Comparison of ENCODE assay signal across 9 cellular contexts in the genomic region with DNA sequence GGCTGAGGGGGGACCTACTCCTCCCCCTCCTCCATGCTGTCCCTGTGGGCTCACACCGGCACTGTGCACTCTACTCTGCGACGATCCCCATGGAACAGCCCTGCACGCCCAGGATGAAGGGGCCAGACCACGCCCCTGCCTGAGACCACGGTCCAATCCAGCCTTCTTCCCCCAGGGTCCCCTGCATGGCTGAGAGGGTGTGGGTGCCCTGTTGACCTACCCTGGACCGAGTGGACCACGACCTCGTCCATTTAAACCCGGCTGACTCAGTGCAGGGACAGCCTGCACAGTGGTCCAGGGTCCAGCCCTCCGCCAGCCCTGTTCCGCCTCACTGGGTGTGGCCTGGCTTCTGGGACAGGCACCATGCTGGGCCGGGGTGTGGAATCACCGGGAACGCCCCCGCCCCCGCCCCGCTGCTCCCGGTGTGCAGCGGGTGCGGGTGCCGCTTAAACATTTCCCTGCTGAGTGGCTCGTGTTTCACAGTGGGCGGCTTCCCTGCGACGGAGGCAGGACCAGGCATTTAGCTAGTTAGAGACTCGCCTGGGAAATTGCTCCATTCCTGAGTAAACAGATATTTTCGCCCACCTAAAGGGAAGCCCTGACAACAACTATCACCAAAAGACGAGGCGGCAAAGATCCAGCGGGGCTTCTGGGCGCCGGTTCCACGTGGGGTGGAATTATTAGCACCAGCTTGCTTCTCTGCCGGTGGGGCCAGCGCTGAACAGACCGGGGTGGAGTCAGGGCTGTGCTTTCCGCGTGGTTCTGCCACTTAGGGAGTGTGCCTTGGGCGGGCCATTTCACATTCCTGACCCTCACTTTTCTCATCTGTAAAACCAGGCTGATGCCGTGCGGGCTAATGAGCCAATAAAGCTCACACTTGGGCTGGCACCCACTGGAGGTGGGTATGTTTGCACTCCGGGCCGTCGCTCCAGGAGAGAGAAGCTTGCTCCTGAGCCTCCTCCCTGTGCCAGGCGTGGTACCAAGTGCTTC. TPM values are rescaled to one million over a fixed set of nuclear protein-coding genes. Genes with fewer than 3 reads are reported as not detected.
A peak's percentile ranks its signal among the peaks of the same experiment; 100 is the strongest.
DNase-seq lines count a peak whose midpoint lies in the region; ATAC-seq and TF ChIP-seq lines count a peak whose summit lies in the region.
"Had no signal": no experiment of that assay in that cellular context is flagged by ENCODE, and none has a peak within 500 bp of the region (broad histone marks: within the 10 kb centered on the region; RNA-seq: fewer than 3 reads in every experiment).

No MANE protein-coding gene starts in this region.

- H3K36me3 ChIP-seq in MG63 = no peaks in the 10 kb centered on the region

- intact Hi-C loops in MCF 10A (cut with micrococcal nuclease) = no loop called here

- H3K27me3 ChIP-seq in MG63 = peaks cover 27% of the 10 kb centered on the region

- H3K9me3 ChIP-seq in MG63 = no peaks in the 10 kb centered on the region

- peak; percentile 64 for DNase-seq in DMS 273 (lab: John Stamatoyannopoulos, UW; ENCODE audit: unreplicated experiment)
- DNase-seq in MG63 = peak; percentile 77
- peak; percentile 53 for DNase-seq in MCF 10A (ENCODE audit: unreplicated experiment)
- DNase-seq in mesothelial cell of epicardium (ENCODE audit: low spot score in 2 of 2, unreplicated experiment in 2 of 2) = peak in 1 of 2 experiments; percentile 51
- DNase-seq in NCI-H128 (lab: John Stamatoyannopoulos, UW; ENCODE audit: unreplicated experiment) = no peak
- DNase-seq in natural killer cell treated with Interleukin-12 subunit alpha and Interleukin-12 subunit beta and Interleukin-15 and Interleukin-18, amount 100 ng/mL, for 72 hours (ENCODE audit: low spot score) = no peak
- no peak for DNase-seq in endothelial cell (ENCODE audit: low spot score)

- no TSS peak for BruUV-seq in MCF 10A (replicated peaks; lab: Mats Ljungman, UMichigan)

- POLR2A ChIA-PET in MCF 10A (lab: Yijun Ruan, JAX) = no interaction called here

- no peak for ATAC-seq in natural killer cell treated with Interleukin-12 subunit alpha and Interleukin-12 subunit beta and Interleukin-15 and Interleukin-18, amount 100 ng/mL, for 72 hours
- no peak for ATAC-seq in GM18498 (IDR thresholded peaks at IDR 0.05; ENCODE audit: unreplicated experiment)

- H3K4me3 Mint-ChIP-seq in MCF 10A (ENCODE audit: unreplicated experiment) (peak overlapping the region; percentile 45), mesothelial cell of epicardium (peak overlapping the region; percentile 41), endothelial cell (ENCODE audit: unreplicated experiment) (no peak overlapping the region)
- H3K4me3 Mint-ChIP-seq in natural killer cell treated with Interleukin-12 subunit alpha and Interleukin-12 subunit beta and Interleukin-15 and Interleukin-18, amount 100 ng/mL, for 72 hours = no peak overlapping the region
- H3K4me3 Mint-ChIP-seq: stimulated activated naive CD8-positive, alpha-beta T cell treated with anti-CD3 and anti-CD28 coated beads, Interleukin-15, Interleukin-2, amounts not matched to agents 100 ng/mL and 50 ng/mL, for 24 hours had no signal

- H3K27me3 Mint-ChIP-seq in MCF 10A (ENCODE audit: insufficient read depth, unreplicated experiment) (peaks cover 87% of the 10 kb centered on the region), mesothelial cell of epicardium (ENCODE audit: low read depth) (peaks cover 51% of the 10 kb centered on the region), endothelial cell (ENCODE audit: unreplicated experiment) (peaks cover 4% of the 10 kb centered on the region)
- H3K27me3 Mint-ChIP-seq in natural killer cell treated with Interleukin-12 subunit alpha and Interleukin-12 subunit beta and Interleukin-15 and Interleukin-18, amount 100 ng/mL, for 72 hours = peaks cover 21 to 32% of the 10 kb centered on the region in 2 donors

- no peak overlapping the region for H3K4me3 ChIP-seq in MG63

- H3K27ac Mint-ChIP-seq in MCF 10A (ENCODE audit: low read depth, unreplicated experiment) = no peak overlapping the region
- H3K27ac Mint-ChIP-seq in mesothelial cell of epicardium = no peak overlapping the region
- no peak overlapping the region for H3K27ac Mint-ChIP-seq in natural killer cell treated with Interleukin-12 subunit alpha and Interleukin-12 subunit beta and Interleukin-15 and Interleukin-18, amount 100 ng/mL, for 72 hours
- H3K27ac Mint-ChIP-seq in endothelial cell (ENCODE audit: unreplicated experiment) = no peak overlapping the region
- H3K27ac Mint-ChIP-seq: stimulated activated naive CD8-positive, alpha-beta T cell treated with anti-CD3 and anti-CD28 coated beads, Interleukin-15, Interleukin-2, amounts not matched to agents 100 ng/mL and 50 ng/mL, for 24 hours had no signal

- H3K36me3 Mint-ChIP-seq in MCF 10A (ENCODE audit: insufficient read depth, unreplicated experiment) = no peaks in the 10 kb centered on the region
- no peaks in the 10 kb centered on the region for H3K36me3 Mint-ChIP-seq in mesothelial cell of epicardium
- H3K36me3 Mint-ChIP-seq in natural killer cell treated with Interleukin-12 subunit alpha and Interleukin-12 subunit beta and Interleukin-15 and Interleukin-18, amount 100 ng/mL, for 72 hours = no peaks in the 10 kb centered on the region
- no peaks in the 10 kb centered on the region for H3K36me3 Mint-ChIP-seq in endothelial cell (ENCODE audit: low read depth, unreplicated experiment)

- TF ChIP-seq CTCF in MCF 10A (IDR thresholded peaks at IDR 0.05; ENCODE audit: unreplicated experiment) (no peak), mesothelial cell of epicardium (IDR thresholded peaks at IDR 0.05; ENCODE audit: unreplicated experiment) (no peak), endothelial cell (IDR thresholded peaks at IDR 0.05; ENCODE audit: unreplicated experiment) (no peak)

- no peaks in the 10 kb centered on the region for H3K9me3 Mint-ChIP-seq in MCF 10A (ENCODE audit: unreplicated experiment)
- no peaks in the 10 kb centered on the region for H3K9me3 Mint-ChIP-seq in mesothelial cell of epicardium
- no peaks in the 10 kb centered on the region for H3K9me3 Mint-ChIP-seq in natural killer cell treated with Interleukin-12 subunit alpha and Interleukin-12 subunit beta and Interleukin-15 and Interleukin-18, amount 100 ng/mL, for 72 hours
- H3K9me3 Mint-ChIP-seq in endothelial cell (ENCODE audit: unreplicated experiment) = no peaks in the 10 kb centered on the region
- H3K9me3 Mint-ChIP-seq: stimulated activated naive CD8-positive, alpha-beta T cell treated with anti-CD3 and anti-CD28 coated beads, Interleukin-15, Interleukin-2, amounts not matched to agents 100 ng/mL and 50 ng/mL, for 24 hours had no signal

- peaks cover 13% of the 10 kb centered on the region for H3K4me1 Mint-ChIP-seq in MCF 10A (ENCODE audit: insufficient read depth, unreplicated experiment)
- H3K4me1 Mint-ChIP-seq in mesothelial cell of epicardium = peaks cover 19% of the 10 kb centered on the region
- peaks cover 0 to 3% of the 10 kb centered on the region in 2 donors for H3K4me1 Mint-ChIP-seq in natural killer cell treated with Interleukin-12 subunit alpha and Interleukin-12 subunit beta and Interleukin-15 and Interleukin-18, amount 100 ng/mL, for 72 hours (ENCODE audit: low read depth in 2 of 2)
- H3K4me1 Mint-ChIP-seq in endothelial cell (ENCODE audit: unreplicated experiment) = peaks cover 8% of the 10 kb centered on the region

- CTCF ChIA-PET in MCF 10A (lab: Yijun Ruan, JAX) = no interaction called here

RNA-seq across cellular contexts. Expression of gene DBH, which starts 22.6 kb away (rescaled TPM):
- total RNA-seq in MG63 (2014; rRNA removed; shearing (Covaris generic); ENCODE audit: low replicate concordance) = not detected in 2 replicates
- not detected in 2 replicates for total RNA-seq in MCF 10A (2022)
- total RNA-seq in mesothelial cell of epicardium = not detected in 3 replicates
- not detected for total RNA-seq in natural killer cell treated with Interleukin-12 subunit alpha and Interleukin-12 subunit beta and Interleukin-15 and Interleukin-18, amount 100 ng/mL, for 72 hours
- total RNA-seq in endothelial cell (ENCODE audit: unreplicated experiment) = 0.08 TPM

RNA-seq across cellular contexts. Expression of gene FAM163B, which starts 49.5 kb away (rescaled TPM):
- total RNA-seq in MG63 (2014; rRNA removed; shearing (Covaris generic); ENCODE audit: low replicate concordance) = not detected in 2 replicates
- total RNA-seq in MCF 10A (2022) (not detected in 2 replicates), mesothelial cell of epicardium (0.22 to 0.72 TPM (median 0.72 TPM) in 3 replicates), endothelial cell (ENCODE audit: unreplicated experiment) (not detected)
- not detected for total RNA-seq in natural killer cell treated with Interleukin-12 subunit alpha and Interleukin-12 subunit beta and Interleukin-15 and Interleukin-18, amount 100 ng/mL, for 72 hours

Comparison
In these comparisons a context has a peak if more than half of its experiments do, and no peak if none do; other contexts are left out.
1. DNase-seq: peak in DMS 273 (single experiment), MG63 (single experiment) and MCF 10A (single experiment); none in NCI-H128 (single experiment), natural killer cell treated with Interleukin-12 subunit alpha and Interleukin-12 subunit beta and Interleukin-15 and Interleukin-18, amount 100 ng/mL, for 72 hours (single experiment) and endothelial cell (single experiment).
2. H3K4me3 Mint-ChIP-seq: peak in MCF 10A (single experiment) and mesothelial cell of epicardium (single experiment); none in natural killer cell treated with Interleukin-12 subunit alpha and Interleukin-12 subunit beta and Interleukin-15 and Interleukin-18, amount 100 ng/mL, for 72 hours (single experiment) and endothelial cell (single experiment).